In the genomic region with DNA sequence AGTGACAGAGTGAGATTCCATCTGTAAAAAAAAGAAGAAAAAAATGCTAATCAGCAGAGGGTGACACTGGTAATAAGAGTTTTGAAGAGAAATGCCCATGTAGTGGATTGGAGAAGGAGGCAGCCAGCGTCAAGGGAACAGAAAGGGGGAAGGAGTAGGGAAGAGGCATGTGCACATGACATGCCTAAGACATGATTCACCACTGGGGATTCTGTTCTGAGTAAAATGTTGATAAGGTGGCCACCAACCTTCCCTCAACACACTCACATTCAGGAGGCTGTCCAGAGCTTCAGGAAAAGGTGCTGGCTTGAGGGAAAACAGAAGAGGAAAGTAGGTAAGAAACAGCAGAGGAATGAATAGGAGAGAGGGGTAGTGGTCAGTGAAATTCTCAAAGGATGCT, we compare ENCODE assay signal across 15 cellular contexts. TPM values are rescaled to one million over a fixed set of nuclear protein-coding genes. Genes with fewer than 3 reads are reported as not detected.
A peak's percentile ranks its signal among the peaks of the same experiment; 100 is the strongest.
DNase-seq lines count a peak whose midpoint lies in the region; ATAC-seq and TF ChIP-seq lines count a peak whose summit lies in the region.
"Had no signal": no experiment of that assay in that cellular context is flagged by ENCODE, and none has a peak within 500 bp of the region (broad histone marks: within the 10 kb centered on the region; RNA-seq: fewer than 3 reads in every experiment).

No MANE protein-coding gene starts in this region.

- intact Hi-C loops in Calu3 (cut with micrococcal nuclease; ENCODE audit: unreplicated experiment) = no loop called here
- intact Hi-C loops in sigmoid colon (cut with DNase I) = no loop called here
- intact Hi-C loops in prostate gland (cut with DNase I) = no loop called here

- peak; percentile 35 for DNase-seq in Calu3
- DNase-seq in LoVo (ENCODE audit: low spot score) = peak; percentile 54
- peak; percentile 89 for DNase-seq in brain microvascular endothelial cell
- peak; percentile 14 for DNase-seq in lung (ENCODE audit: low spot score)
- no peak for DNase-seq in sigmoid colon
- no peak for DNase-seq in prostate gland (ENCODE audit: low spot score)
- DNase-seq: activated CD4-positive, alpha-beta memory T cell treated with anti-CD3 and anti-CD28 coated beads, Interleukin-2, amount 10 ng/mL, durations not matched to agents 7 days and 5 days; CD4-positive, CD25-positive, alpha-beta regulatory T cell; NCI-H2227 treated with DMSO at 0.1 percent for 48 hours; retina; stomach; T-helper 2 cell had no signal

- in situ Hi-C loops in brain microvascular endothelial cell (cut with HindIII; ENCODE audit: low pct_ligation_motif_present, low sequenced_read_pairs) = no loop called here

- no peak overlapping the region for H3K27ac ChIP-seq in brain microvascular endothelial cell
- no peak overlapping the region for H3K27ac ChIP-seq in lung (ENCODE audit: low read depth in 1 of 2, low read length in 1 of 2)
- H3K27ac ChIP-seq in sigmoid colon = no peak overlapping the region
- no peak overlapping the region for H3K27ac ChIP-seq in prostate gland
- H3K27ac ChIP-seq: HL-60, stomach had no signal

- no peak for ATAC-seq in lung (ENCODE audit: insufficient read depth, low FRiP score)
- ATAC-seq in HG02588 (IDR thresholded peaks at IDR 0.05; ENCODE audit: unreplicated experiment) = no peak
- no peak for ATAC-seq in GM19023 (IDR thresholded peaks at IDR 0.05; ENCODE audit: unreplicated experiment)

- CTCF ChIA-PET in Calu3 (lab: Charles Lee) = interaction anchor here (0.6 kb wide), 2 partner anchors 59 to 569 kb away, joined by 3 read pairs; no protein-coding TSS in a partner anchor

- H3K36me3 ChIP-seq in brain microvascular endothelial cell (replicated peaks) (no peaks in the 10 kb centered on the region), lung (ENCODE audit: control insufficient read depth in 2 of 2, insufficient read depth in 2 of 2, low read length in 2 of 2) (no peaks in the 10 kb centered on the region), sigmoid colon (no peaks in the 10 kb centered on the region), prostate gland (no peaks in the 10 kb centered on the region)
- H3K36me3 ChIP-seq: stomach had no signal

- H3K4me1 ChIP-seq in lung (ENCODE audit: control insufficient read depth in 2 of 2, insufficient read depth in 2 of 2, low read length in 2 of 2) (no peaks in the 10 kb centered on the region), sigmoid colon (no peaks in the 10 kb centered on the region), prostate gland (replicated peaks) (no peaks in the 10 kb centered on the region)
- H3K4me1 ChIP-seq: stomach had no signal

- no peak for TF ChIP-seq EP300 in sigmoid colon (IDR thresholded peaks at IDR 0.05)

- peaks cover 7% of the 10 kb centered on the region for H3K9me3 Mint-ChIP-seq in Calu3 (ENCODE audit: low read depth, unreplicated experiment)
- H3K9me3 Mint-ChIP-seq: activated CD4-positive, alpha-beta memory T cell treated with anti-CD3 and anti-CD28 coated beads, Interleukin-2, amount 10 ng/mL, durations not matched to agents 7 days and 5 days had no signal

- no peaks in the 10 kb centered on the region for H3K36me3 Mint-ChIP-seq in Calu3 (ENCODE audit: insufficient read depth, unreplicated experiment)
- H3K36me3 Mint-ChIP-seq: CD4-positive, CD25-positive, alpha-beta regulatory T cell had no signal

- peaks cover 15% of the 10 kb centered on the region for H3K4me1 Mint-ChIP-seq in Calu3 (ENCODE audit: low read depth, unreplicated experiment)
- H3K4me1 Mint-ChIP-seq: activated CD4-positive, alpha-beta memory T cell treated with anti-CD3 and anti-CD28 coated beads, Interleukin-2, amount 10 ng/mL, durations not matched to agents 7 days and 5 days; CD4-positive, CD25-positive, alpha-beta regulatory T cell had no signal

- H3K27me3 ChIP-seq in brain microvascular endothelial cell (replicated peaks) = no peaks in the 10 kb centered on the region
- H3K27me3 ChIP-seq in lung (ENCODE audit: control insufficient read depth, insufficient read depth) = no peaks in the 10 kb centered on the region
- no peaks in the 10 kb centered on the region for H3K27me3 ChIP-seq in sigmoid colon
- H3K27me3 ChIP-seq in prostate gland (replicated peaks; ENCODE audit: insufficient read depth) = no peaks in the 10 kb centered on the region
- H3K27me3 ChIP-seq: stomach had no signal

- no peak overlapping the region for H3K4me3 ChIP-seq in brain microvascular endothelial cell (ENCODE audit: low read depth, low read length)
- no peak overlapping the region for H3K4me3 ChIP-seq in lung
- H3K4me3 ChIP-seq in sigmoid colon = no peak overlapping the region
- no peak overlapping the region for H3K4me3 ChIP-seq in prostate gland
- H3K4me3 ChIP-seq: stomach had no signal

- H3K27me3 Mint-ChIP-seq in Calu3 (ENCODE audit: unreplicated experiment) = no peaks in the 10 kb centered on the region
- H3K27me3 Mint-ChIP-seq: CD4-positive, CD25-positive, alpha-beta regulatory T cell had no signal

- BruUV-seq in Calu3 (replicated peaks; lab: Mats Ljungman, UMichigan) = no TSS peak

- TF ChIP-seq POLR2A in sigmoid colon (IDR thresholded peaks at IDR 0.05) (no peak), prostate gland (IDR thresholded peaks at IDR 0.05) (no peak)

- TF ChIP-seq CTCF in Calu3 (IDR thresholded peaks at IDR 0.05; ENCODE audit: unreplicated experiment) (no peak), brain microvascular endothelial cell (IDR thresholded peaks at IDR 0.05; ENCODE audit: low read depth, low read length, missing control alignments) (no peak), lung (IDR thresholded peaks at IDR 0.05; ENCODE audit: control extremely low read depth, extremely low read depth) (no peak), sigmoid colon (IDR thresholded peaks at IDR 0.05) (no peak), prostate gland (IDR thresholded peaks at IDR 0.05) (no peak)

- no peak overlapping the region for H3K27ac Mint-ChIP-seq in Calu3 (ENCODE audit: unreplicated experiment)
- H3K27ac Mint-ChIP-seq: activated CD4-positive, alpha-beta memory T cell treated with anti-CD3 and anti-CD28 coated beads, Interleukin-2, amount 10 ng/mL, durations not matched to agents 7 days and 5 days; CD4-positive, CD25-positive, alpha-beta regulatory T cell had no signal

- H3K9me3 ChIP-seq in lung (ENCODE audit: control insufficient read depth in 2 of 2, insufficient read depth in 1 of 2, low read length in 1 of 2) = peaks cover 0 to 2% of the 10 kb centered on the region in 2 donors
- no peaks in the 10 kb centered on the region for H3K9me3 ChIP-seq in sigmoid colon
- H3K9me3 ChIP-seq in prostate gland = no peaks in the 10 kb centered on the region
- H3K9me3 ChIP-seq: stomach had no signal

- H3K4me3 Mint-ChIP-seq in Calu3 (ENCODE audit: low read depth, unreplicated experiment) = no peak overlapping the region
- H3K4me3 Mint-ChIP-seq: activated CD4-positive, alpha-beta memory T cell treated with anti-CD3 and anti-CD28 coated beads, Interleukin-2, amount 10 ng/mL, durations not matched to agents 7 days and 5 days; CD4-positive, CD25-positive, alpha-beta regulatory T cell had no signal

- WGBS in lung, 2 donors = 53 to 81% methylated on average over 1 of the region's 1 CpG
- 76 to 78% methylated on average over 1 of the region's 1 CpG for WGBS in sigmoid colon, 2 donors
- WGBS in prostate gland = 60% methylated on average over 1 of the region's 1 CpG

RNA-seq across cellular contexts. Expression of a gene that starts 39.9 kb away (rescaled TPM):
- total RNA-seq in Calu3 (2022) (not detected in 2 replicates), lung (not detected), sigmoid colon (not detected), prostate gland (not detected)
- polyA plus RNA-seq in lung (not detected), sigmoid colon (not detected)
- total RNA-seq: activated CD4-positive, alpha-beta memory T cell treated with anti-CD3 and anti-CD28 coated beads, Interleukin-2, amount 10 ng/mL, durations not matched to agents 7 days and 5 days; CD4-positive, CD25-positive, alpha-beta regulatory T cell; stomach had no signal
- polyA plus RNA-seq: CD4-positive, CD25-positive, alpha-beta regulatory T cell; stomach had no signal

Comparison
In these comparisons a context has a peak if more than half of its experiments do, and no peak if none do; other contexts are left out.
1. DNase-seq: peak in Calu3 (single experiment), LoVo (single experiment), brain microvascular endothelial cell (single experiment) and lung (single experiment); none in sigmoid colon (single experiment) and prostate gland (single experiment).